11 cellular contexts compared by ENCODE assay signal in genomic region chr3:151879684-151880282, GRCh38. TPM values are rescaled to one million over a fixed set of nuclear protein-coding genes. Genes with fewer than 3 reads are reported as not detected.
DNase-seq lines count a peak whose midpoint lies in the region; ATAC-seq and TF ChIP-seq lines count a peak whose summit lies in the region.
"Had no signal": no experiment of that assay in that cellular context is flagged by ENCODE, and none has a peak within 500 bp of the region (broad histone marks: within the 10 kb centered on the region; RNA-seq: fewer than 3 reads in every experiment).

No MANE protein-coding gene starts in this region.

- TF ChIP-seq CTCF in activated CD8-positive, alpha-beta T cell treated with anti-CD3 and anti-CD28 coated beads for 36 hours (IDR thresholded peaks at IDR 0.05), result no peak
- no peak for TF ChIP-seq CTCF in type B pancreatic cell (conservative IDR thresholded peaks at IDR 0.05)

- H3K27ac Mint-ChIP-seq in activated CD8-positive, alpha-beta T cell treated with anti-CD3 and anti-CD28 coated beads for 36 hours, result peak overlapping the region; percentile 83
- peak overlapping the region; percentile 92 for H3K27ac Mint-ChIP-seq in stimulated activated naive B cell treated with anti-CD40 and anti-IgM and Interleukin-4, amounts not matched to agents 10 μg/mL and 1 μg/mL and 100 μg/mL, for 72 hours
- no peak overlapping the region for H3K27ac Mint-ChIP-seq in type B pancreatic cell
- H3K27ac Mint-ChIP-seq: nephron had no signal

- no peak for DNase-seq in activated CD8-positive, alpha-beta T cell treated with anti-CD3 and anti-CD28 coated beads for 36 hours
- DNase-seq in stimulated activated naive B cell treated with anti-CD40 and anti-IgM and Interleukin-4, amounts not matched to agents 10 μg/mL and 1 μg/mL and 100 μg/mL, for 72 hours, result no peak
- no peak for DNase-seq in AG20443 (ENCODE audit: low spot score)
- DNase-seq in type B pancreatic cell (ENCODE audit: extremely low spot score, unreplicated experiment), result no peak
- no peak for DNase-seq in NCI-H187 treated with DMSO at 0.1 percent for 48 hours (lab: John Stamatoyannopoulos, UW)
- DNase-seq: activated CD4-positive, alpha-beta T cell treated with anti-CD3 and anti-CD28 coated beads, Interleukin-2, amount 50 U/mL, for 48 hours; adrenal gland; stimulated activated CD4-positive, alpha-beta T cell treated with anti-CD3 and anti-CD28 coated beads, Interleukin-15, amount 100 ng/mL, for 24 hours had no signal

- peaks cover 18% of the 10 kb centered on the region for H3K4me1 Mint-ChIP-seq in activated CD8-positive, alpha-beta T cell treated with anti-CD3 and anti-CD28 coated beads for 36 hours (ENCODE audit: low read depth)
- H3K4me1 Mint-ChIP-seq in stimulated activated naive B cell treated with anti-CD40 and anti-IgM and Interleukin-4, amounts not matched to agents 10 μg/mL and 1 μg/mL and 100 μg/mL, for 72 hours, result peaks cover 17 to 26% of the 10 kb centered on the region in 2 donors
- H3K4me1 Mint-ChIP-seq in type B pancreatic cell (ENCODE audit: unreplicated experiment), result peaks cover 6% of the 10 kb centered on the region

- intact Hi-C loops in activated CD8-positive, alpha-beta T cell treated with anti-CD3 and anti-CD28 coated beads for 36 hours (cut with micrococcal nuclease), result no loop called here

- POLR2A ChIA-PET in activated CD8-positive, alpha-beta T cell treated with anti-CD3 and anti-CD28 coated beads for 36 hours (lab: Charles Lee), result no interaction called here

- no peaks in the 10 kb centered on the region for H3K9me3 Mint-ChIP-seq in activated CD8-positive, alpha-beta T cell treated with anti-CD3 and anti-CD28 coated beads for 36 hours
- peaks cover 0 to 1% of the 10 kb centered on the region in 2 donors for H3K9me3 Mint-ChIP-seq in stimulated activated naive B cell treated with anti-CD40 and anti-IgM and Interleukin-4, amounts not matched to agents 10 μg/mL and 1 μg/mL and 100 μg/mL, for 72 hours
- no peaks in the 10 kb centered on the region for H3K9me3 Mint-ChIP-seq in type B pancreatic cell
- H3K9me3 Mint-ChIP-seq: nephron had no signal

- H3K27me3 Mint-ChIP-seq in activated CD8-positive, alpha-beta T cell treated with anti-CD3 and anti-CD28 coated beads for 36 hours, result peaks cover 2% of the 10 kb centered on the region
- H3K27me3 Mint-ChIP-seq in stimulated activated naive B cell treated with anti-CD40 and anti-IgM and Interleukin-4, amounts not matched to agents 10 μg/mL and 1 μg/mL and 100 μg/mL, for 72 hours, result no peaks in the 10 kb centered on the region
- H3K27me3 Mint-ChIP-seq in type B pancreatic cell, result no peaks in the 10 kb centered on the region

- peak overlapping the region; percentile 38 for H3K4me3 Mint-ChIP-seq in activated CD8-positive, alpha-beta T cell treated with anti-CD3 and anti-CD28 coated beads for 36 hours
- H3K4me3 Mint-ChIP-seq in stimulated activated naive B cell treated with anti-CD40 and anti-IgM and Interleukin-4, amounts not matched to agents 10 μg/mL and 1 μg/mL and 100 μg/mL, for 72 hours, result peak overlapping the region; percentile 76 to 77
- no peak overlapping the region for H3K4me3 Mint-ChIP-seq in type B pancreatic cell
- H3K4me3 Mint-ChIP-seq: nephron had no signal

- CTCF ChIA-PET in activated CD8-positive, alpha-beta T cell treated with anti-CD3 and anti-CD28 coated beads for 36 hours (lab: Charles Lee), result no interaction called here

- ATAC-seq in GM19372 (IDR thresholded peaks at IDR 0.05; ENCODE audit: low read depth, unreplicated experiment) (peak; percentile 37), HG03066 (IDR thresholded peaks at IDR 0.05; ENCODE audit: low read depth, unreplicated experiment) (peak; percentile 48)
- peak; percentile 74 for ATAC-seq in activated CD8-positive, alpha-beta T cell treated with anti-CD3 and anti-CD28 coated beads for 36 hours
- peak; percentile 75 to 76 for ATAC-seq in stimulated activated naive B cell treated with anti-CD40 and anti-IgM and Interleukin-4, amounts not matched to agents 10 μg/mL and 1 μg/mL and 100 μg/mL, for 72 hours (replicated peaks)

- H3K36me3 Mint-ChIP-seq in activated CD8-positive, alpha-beta T cell treated with anti-CD3 and anti-CD28 coated beads for 36 hours (ENCODE audit: low read depth), result no peaks in the 10 kb centered on the region
- H3K36me3 Mint-ChIP-seq in stimulated activated naive B cell treated with anti-CD40 and anti-IgM and Interleukin-4, amounts not matched to agents 10 μg/mL and 1 μg/mL and 100 μg/mL, for 72 hours, result peaks cover 8 to 11% of the 10 kb centered on the region in 2 donors
- no peaks in the 10 kb centered on the region for H3K36me3 Mint-ChIP-seq in type B pancreatic cell

RNA-seq across cellular contexts. Expression of gene SUCNR1, which starts 6.3 kb away (rescaled TPM):
- not detected for total RNA-seq in activated CD8-positive, alpha-beta T cell treated with anti-CD3 and anti-CD28 coated beads for 36 hours
- 0.75 TPM in 1 of 2 replicates, not detected in the other for total RNA-seq in type B pancreatic cell (ENCODE audit: low replicate concordance)
